In the genomic region with DNA sequence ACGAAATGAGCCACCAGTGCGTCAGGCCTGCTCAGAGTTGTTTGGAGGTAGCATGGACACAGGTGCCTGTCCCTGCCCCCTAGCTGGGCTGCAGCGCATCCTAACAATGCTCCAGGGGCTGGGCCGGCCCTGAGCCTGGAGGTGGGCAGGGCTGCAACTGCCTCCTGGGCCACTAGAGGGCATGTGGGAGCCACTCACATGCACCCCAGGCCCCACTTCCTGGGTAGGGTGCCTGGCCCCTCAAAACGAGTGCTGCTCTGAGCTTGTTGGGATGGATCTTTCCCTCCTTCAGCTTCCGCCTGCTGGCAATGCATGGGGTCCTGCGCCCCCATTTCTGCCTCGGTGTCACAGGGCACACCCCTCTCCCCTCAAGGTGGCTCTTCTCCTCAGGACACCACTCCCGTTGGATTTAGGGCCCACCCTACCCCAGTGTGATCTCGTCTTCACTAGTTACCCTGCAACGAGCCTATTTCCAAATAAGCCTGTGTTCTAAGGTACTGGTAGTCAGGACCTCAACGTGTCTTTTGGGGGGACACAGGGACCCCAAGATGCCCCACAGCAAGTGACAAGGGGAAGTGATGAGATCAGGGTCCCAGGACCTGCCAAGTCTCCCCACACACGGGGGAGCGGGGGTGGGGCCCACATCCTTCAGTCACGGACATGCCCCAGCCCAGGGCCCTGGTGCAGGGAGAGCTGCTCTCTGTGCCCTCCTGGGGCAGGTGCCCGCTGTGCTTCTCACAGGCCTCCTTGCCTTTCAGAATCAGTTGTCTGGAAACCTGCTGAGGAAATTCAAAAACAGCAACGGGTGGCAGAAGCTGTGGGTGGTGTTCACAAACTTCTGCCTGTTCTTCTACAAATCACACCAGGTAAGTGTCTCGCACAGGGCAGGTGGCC, we compare ENCODE assay signal across 8 cellular contexts.
DNase-seq lines count a peak whose midpoint lies in the region; ATAC-seq and TF ChIP-seq lines count a peak whose summit lies in the region.

No MANE protein-coding gene starts in this region.

- no peaks in the 10 kb centered on the region for H3K79me2 ChIP-seq in KMS-11 (ENCODE audit: insufficient read depth, low read depth)

- peak overlapping the region; percentile 76 for H3K27ac Mint-ChIP-seq in T-helper 2 cell treated with Interferon-gamma antibody and Interleukin-4, amounts not matched to agents 5 μg/mL and 100 μg/mL, for 36 hours

- TF ChIP-seq CTCF in GM12801 (IDR thresholded peaks at IDR 0.05; ENCODE audit: extremely low read depth, insufficient read length) (peak; percentile 65), KMS-11 (conservative IDR thresholded peaks at IDR 0.05; ENCODE audit: low read depth, low read length) (peak; percentile 72)

- H3K4me3 Mint-ChIP-seq in T-helper 2 cell treated with Interferon-gamma antibody and Interleukin-4, amounts not matched to agents 5 μg/mL and 100 μg/mL, for 36 hours, result no peak overlapping the region

- peaks cover 12% of the 10 kb centered on the region for H3K36me3 Mint-ChIP-seq in T-helper 2 cell treated with Interferon-gamma antibody and Interleukin-4, amounts not matched to agents 5 μg/mL and 100 μg/mL, for 36 hours (ENCODE audit: low read depth)

- H3K9ac ChIP-seq in KMS-11, result no peak overlapping the region

- peaks cover 6% of the 10 kb centered on the region for H3K4me1 Mint-ChIP-seq in T-helper 2 cell treated with Interferon-gamma antibody and Interleukin-4, amounts not matched to agents 5 μg/mL and 100 μg/mL, for 36 hours (ENCODE audit: low read depth)

- DNase-seq in T-helper 2 cell treated with Interferon-gamma antibody and Interleukin-4, amounts not matched to agents 5 μg/mL and 100 μg/mL, for 36 hours (ENCODE audit: low spot score), result peak; percentile 64
- DNase-seq in hippocampal formation (lab: John Stamatoyannopoulos, UW) (peak; percentile 12 to 26), GOT3 (lab: John Stamatoyannopoulos, UW) (no peak)
- peak; percentile 85 for DNase-seq in stimulated activated CD4-positive, alpha-beta T cell treated with anti-CD3 and anti-CD28 coated beads, Interleukin-15, amount 100 ng/mL, for 24 hours

- H2AFZ ChIP-seq in KMS-11 (ENCODE audit: low read depth), result no peak overlapping the region

- no peaks in the 10 kb centered on the region for H3K27me3 ChIP-seq in KMS-11 (ENCODE audit: insufficient read depth, low read depth)

- peak; percentile 85 for ATAC-seq in GM21737 (IDR thresholded peaks at IDR 0.05; ENCODE audit: unreplicated experiment)

- H3K4me2 ChIP-seq in KMS-11, result no peak overlapping the region

- H4K20me1 ChIP-seq in KMS-11 (ENCODE audit: insufficient read depth), result no peaks in the 10 kb centered on the region

- no peaks in the 10 kb centered on the region for H3K4me1 ChIP-seq in KMS-11 (ENCODE audit: low read depth, poor library complexity, severe bottlenecking)

- H3K4me3 ChIP-seq in KMS-11 (IDR thresholded peaks at IDR 0.05; ENCODE audit: insufficient read depth, low read depth, low read length), result no peak overlapping the region

- H3K27me3 Mint-ChIP-seq in T-helper 2 cell treated with Interferon-gamma antibody and Interleukin-4, amounts not matched to agents 5 μg/mL and 100 μg/mL, for 36 hours (ENCODE audit: low read depth), result no peaks in the 10 kb centered on the region

- no peaks in the 10 kb centered on the region for H3K9me3 Mint-ChIP-seq in T-helper 2 cell treated with Interferon-gamma antibody and Interleukin-4, amounts not matched to agents 5 μg/mL and 100 μg/mL, for 36 hours

- H3K27ac ChIP-seq in KMS-11 (no peak overlapping the region), angular gyrus (ENCODE audit: low read depth, low read length) (peak overlapping the region; percentile 14)

- H3K36me3 ChIP-seq in KMS-11 (ENCODE audit: insufficient read depth), result no peaks in the 10 kb centered on the region
